In genomic region chr1:223312705-223313414, GRCh38 we compare ENCODE assay signal across 20 cellular contexts. TPM values are rescaled to one million over a fixed set of nuclear protein-coding genes. Genes with fewer than 3 reads are reported as not detected.
A peak's percentile ranks its signal among the peaks of the same experiment; 100 is the strongest.
DNase-seq lines count a peak whose midpoint lies in the region; ATAC-seq and FAIRE-seq lines count a peak whose summit lies in the region.
"Had no signal": no experiment of that assay in that cellular context is flagged by ENCODE, and none has a peak within 500 bp of the region (broad histone marks: within the 10 kb centered on the region; RNA-seq: fewer than 3 reads in every experiment).

No MANE protein-coding gene starts in this region.

- POLR2A ChIA-PET in activated CD4-positive, alpha-beta T cell treated with anti-CD3 and anti-CD28 coated beads for 36 hours (lab: Charles Lee), result no interaction called here

- no peak overlapping the region for H3K4me3 Mint-ChIP-seq in activated CD4-positive, alpha-beta T cell treated with anti-CD3 and anti-CD28 coated beads for 36 hours
- no peak overlapping the region for H3K4me3 Mint-ChIP-seq in T-helper 17 cell
- H3K4me3 Mint-ChIP-seq: B cell had no signal

- peak; percentile 10 for DNase-seq in activated CD4-positive, alpha-beta T cell treated with anti-CD3 and anti-CD28 coated beads for 36 hours
- no peak for DNase-seq in activated CD4-positive, alpha-beta T cell treated with anti-CD3 and anti-CD28 coated beads, Interleukin-2, amount 50 U/mL, for 4 hours
- DNase-seq in HCEC 1CT (peak; percentile 30), amniotic epithelial cell (ENCODE audit: low read depth) (peak; percentile 10), D341Med (ENCODE audit: low spot score) (no peak), T-helper 17 cell (no peak), amniotic stem cell (lab: John Stamatoyannopoulos, UW) (no peak)
- DNase-seq: Caco-2, H7, KG1, NCI-H1417 treated with DMSO at 0.1 percent for 48 hours, NCI-H187 treated with DMSO at 0.1 percent for 48 hours, NCI-H226, NCI-H524, NCI-H82, RPMI8226, SHP77 treated with DMSO at 0.1 percent for 48 hours, SK-N-SH had no signal

- no peaks in the 10 kb centered on the region for H3K27me3 Mint-ChIP-seq in activated CD4-positive, alpha-beta T cell treated with anti-CD3 and anti-CD28 coated beads for 36 hours
- no peaks in the 10 kb centered on the region for H3K27me3 Mint-ChIP-seq in T-helper 17 cell

- intact Hi-C loops in activated CD4-positive, alpha-beta T cell treated with anti-CD3 and anti-CD28 coated beads for 36 hours (cut with DNase I, micrococcal nuclease), result no loop called here

- H3K4me1 Mint-ChIP-seq in activated CD4-positive, alpha-beta T cell treated with anti-CD3 and anti-CD28 coated beads for 36 hours, result peaks cover 13% of the 10 kb centered on the region
- peaks cover 12% of the 10 kb centered on the region for H3K4me1 Mint-ChIP-seq in T-helper 17 cell
- H3K4me1 Mint-ChIP-seq: B cell had no signal

- CTCF ChIA-PET in activated CD4-positive, alpha-beta T cell treated with anti-CD3 and anti-CD28 coated beads for 36 hours (lab: Charles Lee), result interaction anchor here (0.6 kb wide), 1 partner anchor 316 kb away, joined by 5 read pairs; no protein-coding TSS in a partner anchor

- peak; percentile 17 for FAIRE-seq in islet of Langerhans (lab: Jason Lieb, UNC)

- no peaks in the 10 kb centered on the region for H3K9me3 ChIP-seq in T-helper 17 cell (ENCODE audit: control insufficient read depth, low read length, poor library complexity, severe bottlenecking)
- H3K9me3 ChIP-seq: Caco-2, SK-N-SH had no signal

- no peak overlapping the region for H3K27ac Mint-ChIP-seq in activated CD4-positive, alpha-beta T cell treated with anti-CD3 and anti-CD28 coated beads for 36 hours
- no peak overlapping the region for H3K27ac Mint-ChIP-seq in T-helper 17 cell
- H3K27ac Mint-ChIP-seq: B cell had no signal

- H3K36me3 Mint-ChIP-seq in activated CD4-positive, alpha-beta T cell treated with anti-CD3 and anti-CD28 coated beads for 36 hours (ENCODE audit: low read depth), result no peaks in the 10 kb centered on the region
- no peaks in the 10 kb centered on the region for H3K36me3 Mint-ChIP-seq in T-helper 17 cell (ENCODE audit: low read depth)

- H3K9me3 Mint-ChIP-seq in activated CD4-positive, alpha-beta T cell treated with anti-CD3 and anti-CD28 coated beads for 36 hours (ENCODE audit: low read depth), result no peaks in the 10 kb centered on the region

- peak; percentile 47 for ATAC-seq in activated CD4-positive, alpha-beta T cell treated with anti-CD3 and anti-CD28 coated beads for 36 hours
- ATAC-seq in T-helper 17 cell, result no peak

RNA-seq across cellular contexts. Expression of gene SUSD4, which starts 51.1 kb away (rescaled TPM):
- total RNA-seq in activated CD4-positive, alpha-beta T cell treated with anti-CD3 and anti-CD28 coated beads for 36 hours, result 1 to 10 TPM; 1.9 to 2.2 TPM
- total RNA-seq in T-helper 17 cell, result 10 to 100 TPM in 1 of 2 donors, 1 to 10 TPM in 1; 8.8 to 32.6 TPM
- total RNA-seq: B cell had no signal

Comparison
In these comparisons a context has a peak if more than half of its experiments do, and no peak if none do; other contexts are left out.
1. DNase-seq: peak in activated CD4-positive, alpha-beta T cell treated with anti-CD3 and anti-CD28 coated beads for 36 hours (single experiment), HCEC 1CT (single experiment) and amniotic epithelial cell (single experiment); none in activated CD4-positive, alpha-beta T cell treated with anti-CD3 and anti-CD28 coated beads, Interleukin-2, amount 50 U/mL, for 4 hours (0 of 2), D341Med (single experiment), T-helper 17 cell (0 of 3) and amniotic stem cell (single experiment).